In the genomic region with DNA sequence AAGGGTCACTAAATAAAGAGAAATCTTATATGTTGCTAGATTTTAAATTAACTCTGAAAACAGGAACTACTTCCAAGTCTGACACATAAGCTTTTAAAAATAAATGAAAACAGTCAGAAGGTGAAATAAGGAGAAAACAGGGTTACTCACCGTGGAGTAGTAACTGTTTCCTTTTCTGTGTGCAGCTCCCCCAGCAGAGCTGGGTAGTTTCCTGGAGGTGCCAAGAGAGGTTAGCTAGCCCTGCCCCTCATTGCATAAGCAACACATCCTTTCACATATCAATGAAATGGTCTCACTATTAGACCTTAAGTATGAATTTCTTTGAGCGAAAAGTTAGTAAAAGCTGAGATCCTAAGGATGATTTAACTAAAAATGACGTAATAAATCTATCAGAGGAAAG, we compare ENCODE assay signal across 8 cellular contexts. TPM values are rescaled to one million over a fixed set of nuclear protein-coding genes. Genes with fewer than 3 reads are reported as not detected.
A peak's percentile ranks its signal among the peaks of the same experiment; 100 is the strongest.
DNase-seq lines count a peak whose midpoint lies in the region; ATAC-seq and TF ChIP-seq lines count a peak whose summit lies in the region.

No MANE protein-coding gene starts in this region.

- TF ChIP-seq CTCF in cardiac muscle cell (IDR thresholded peaks at IDR 0.05; ENCODE audit: low read depth, low read length) (no peak), mesothelial cell of epicardium (IDR thresholded peaks at IDR 0.05; ENCODE audit: unreplicated experiment) (no peak)
- TF ChIP-seq CTCF in activated CD8-positive, alpha-beta T cell treated with anti-CD3 and anti-CD28 coated beads for 36 hours (IDR thresholded peaks at IDR 0.05): no peak

- H3K4me3 Mint-ChIP-seq in activated CD8-positive, alpha-beta T cell treated with anti-CD3 and anti-CD28 coated beads for 36 hours: no peak overlapping the region
- H3K4me3 Mint-ChIP-seq in mesothelial cell of epicardium: no peak overlapping the region

- H3K9me3 ChIP-seq in cardiac muscle cell (ENCODE audit: low read depth) (no peaks in the 10 kb centered on the region), right cardiac atrium (ENCODE audit: control insufficient read depth, low read length) (no peaks in the 10 kb centered on the region)

- H3K36me3 Mint-ChIP-seq in activated CD8-positive, alpha-beta T cell treated with anti-CD3 and anti-CD28 coated beads for 36 hours (ENCODE audit: low read depth): peaks cover 26% of the 10 kb centered on the region
- peaks cover 21% of the 10 kb centered on the region for H3K36me3 Mint-ChIP-seq in mesothelial cell of epicardium

- H3K4me1 Mint-ChIP-seq in activated CD8-positive, alpha-beta T cell treated with anti-CD3 and anti-CD28 coated beads for 36 hours (ENCODE audit: low read depth): peaks cover 11% of the 10 kb centered on the region
- no peaks in the 10 kb centered on the region for H3K4me1 Mint-ChIP-seq in mesothelial cell of epicardium

- peak overlapping the region; percentile 31 for H3K27ac ChIP-seq in cardiac muscle cell
- no peak overlapping the region for H3K27ac ChIP-seq in right cardiac atrium (ENCODE audit: low read length)

- H3K4me3 ChIP-seq in cardiac muscle cell: no peak overlapping the region
- no peak overlapping the region for H3K4me3 ChIP-seq in right cardiac atrium (ENCODE audit: low read length)

- H3K27me3 ChIP-seq in cardiac muscle cell (no peaks in the 10 kb centered on the region), right cardiac atrium (ENCODE audit: control insufficient read depth, insufficient read depth) (no peaks in the 10 kb centered on the region)

- POLR2A ChIA-PET in activated CD8-positive, alpha-beta T cell treated with anti-CD3 and anti-CD28 coated beads for 36 hours (lab: Charles Lee): interaction anchor here (0.6 to 1.4 kb wide), 2 partner anchors 17 to 18 kb away, joined by 3 read pairs; no protein-coding TSS in a partner anchor

- H3K36me3 ChIP-seq in cardiac muscle cell: peaks cover 40% of the 10 kb centered on the region

- 74% methylated on average over 3 of the region's 3 CpGs for WGBS in right cardiac atrium

- no peaks in the 10 kb centered on the region for H3K9me3 Mint-ChIP-seq in activated CD8-positive, alpha-beta T cell treated with anti-CD3 and anti-CD28 coated beads for 36 hours
- H3K9me3 Mint-ChIP-seq in mesothelial cell of epicardium: no peaks in the 10 kb centered on the region

- intact Hi-C loops in right cardiac atrium (cut with DNase I): no loop called here
- intact Hi-C loops in activated CD8-positive, alpha-beta T cell treated with anti-CD3 and anti-CD28 coated beads for 36 hours (cut with micrococcal nuclease): no loop called here
- intact Hi-C loops in cardiac septum (cut with DNase I): no loop called here

- H3K4me1 ChIP-seq in cardiac muscle cell (ENCODE audit: low read depth) (no peaks in the 10 kb centered on the region), right cardiac atrium (ENCODE audit: control insufficient read depth, insufficient read depth, low read length) (no peaks in the 10 kb centered on the region)

- DNase-seq in cardiac muscle cell (ENCODE audit: low read depth in 1 of 2, low spot score in 1 of 2) (peak in 1 of 2 donors; percentile 67), right cardiac atrium (no peak), mesothelial cell of epicardium (ENCODE audit: low spot score in 2 of 2, unreplicated experiment in 2 of 2) (no peak), occipital lobe (lab: John Stamatoyannopoulos, UW) (no peak), cardiac septum (ENCODE audit: low spot score) (no peak), NCI-H128 (lab: John Stamatoyannopoulos, UW; ENCODE audit: unreplicated experiment) (no peak)
- DNase-seq in activated CD8-positive, alpha-beta T cell treated with anti-CD3 and anti-CD28 coated beads for 36 hours: peak; percentile 74

- no peak for ATAC-seq in right cardiac atrium
- ATAC-seq in HG03097 (IDR thresholded peaks at IDR 0.05; ENCODE audit: low FRiP score, unreplicated experiment): peak; percentile 87
- ATAC-seq in activated CD8-positive, alpha-beta T cell treated with anti-CD3 and anti-CD28 coated beads for 36 hours: peak; percentile 100

- peak overlapping the region; percentile 86 for H3K27ac Mint-ChIP-seq in activated CD8-positive, alpha-beta T cell treated with anti-CD3 and anti-CD28 coated beads for 36 hours
- H3K27ac Mint-ChIP-seq in mesothelial cell of epicardium: peak overlapping the region; percentile 3

- no peaks in the 10 kb centered on the region for H3K27me3 Mint-ChIP-seq in activated CD8-positive, alpha-beta T cell treated with anti-CD3 and anti-CD28 coated beads for 36 hours
- H3K27me3 Mint-ChIP-seq in mesothelial cell of epicardium (ENCODE audit: low read depth): no peaks in the 10 kb centered on the region

- CTCF ChIA-PET in activated CD8-positive, alpha-beta T cell treated with anti-CD3 and anti-CD28 coated beads for 36 hours (lab: Charles Lee): interaction anchor here (0.7 kb wide), 1 partner anchor 41 kb away, joined by 3 read pairs; no protein-coding TSS in a partner anchor

RNA-seq across cellular contexts. Expression of gene GPR75, which starts 54.0 kb away (rescaled TPM):
- total RNA-seq in cardiac muscle cell: 0.99 and 1.2 TPM in 2 replicates
- 0.15 TPM in 1 of 2 replicates, not detected in the other for polyA plus RNA-seq in cardiac muscle cell
- 1 to 10 TPM in 3 of 4 donors, under 1 TPM in 1; 0.85 to 2.2 (median 1.2) TPM for total RNA-seq in right cardiac atrium
- 0.84 TPM for polyA plus RNA-seq in right cardiac atrium
- total RNA-seq in activated CD8-positive, alpha-beta T cell treated with anti-CD3 and anti-CD28 coated beads for 36 hours: 1 to 10 TPM in 1 of 2 experiments, under 1 TPM in 1; 0.88 to 1.2 TPM
- total RNA-seq in mesothelial cell of epicardium: 3.7 to 5.2 TPM (median 4.8 TPM) in 3 replicates
- total RNA-seq in occipital lobe: 15.8 TPM
- 3.0 TPM for total RNA-seq in cardiac septum

RNA-seq across cellular contexts. Expression of gene PSME4, which starts 57.1 kb away (rescaled TPM):
- total RNA-seq in cardiac muscle cell (22.6 and 27.6 TPM in 2 replicates), right cardiac atrium (10 to 100 TPM; 44.9 to 88.0 (median 50.4) TPM), mesothelial cell of epicardium (62.2 to 68.3 TPM (median 65.4 TPM) in 3 replicates), occipital lobe (42.1 TPM), cardiac septum (61.3 TPM)
- polyA plus RNA-seq in cardiac muscle cell (8.7 and 14.2 TPM in 2 replicates), right cardiac atrium (38.0 TPM)
- total RNA-seq in activated CD8-positive, alpha-beta T cell treated with anti-CD3 and anti-CD28 coated beads for 36 hours: 10 to 100 TPM; 51.7 to 54.4 TPM

Comparison
In these comparisons a context has a peak if more than half of its experiments do, and no peak if none do; other contexts are left out.
1. ATAC-seq: peak in HG03097 (single experiment) and activated CD8-positive, alpha-beta T cell treated with anti-CD3 and anti-CD28 coated beads for 36 hours (single experiment); none in right cardiac atrium (0 of 2).